18 cellular contexts compared by ENCODE assay signal in the genomic region with DNA sequence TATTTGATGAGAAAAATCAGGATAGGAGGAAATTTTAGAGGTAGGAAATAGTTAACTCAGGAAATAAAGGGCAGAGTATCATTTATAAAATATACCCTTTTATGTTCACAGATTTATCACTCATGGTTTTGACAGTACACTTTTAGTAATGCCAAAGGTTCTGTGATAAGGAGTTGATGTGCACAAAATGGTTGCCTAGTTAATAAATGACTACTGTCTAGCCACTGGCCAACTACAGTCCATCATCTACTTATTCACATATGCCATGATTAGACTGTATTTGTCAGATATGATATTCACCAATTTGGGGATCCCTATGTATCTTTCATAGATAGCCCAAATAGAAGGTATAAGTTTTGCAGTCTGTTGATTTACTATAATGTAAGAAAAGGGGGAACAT.
"Had no signal": no experiment of that assay in that cellular context is flagged by ENCODE, and none has a peak within 500 bp of the region (broad histone marks: within the 10 kb centered on the region; RNA-seq: fewer than 3 reads in every experiment).

No MANE protein-coding gene starts in this region.

- H3K9me3 ChIP-seq: neutrophil, upper lobe of right lung had no signal

- DNase-seq: activated CD4-positive, alpha-beta T cell treated with anti-CD3 and anti-CD28 coated beads, Interleukin-2, amount 50 U/mL, for 48 hours; activated gamma-delta T cell treated with Interleukin-2 at 50 U/mL for 16 hours; activated naive CD8-positive, alpha-beta T cell treated with anti-CD3 and anti-CD28 coated beads, Interleukin-2, amount 10 ng/mL, durations not matched to agents 7 days and 5 days; activated T-cell treated with anti-CD3 and anti-CD28 coated beads for 4 hours; brain microvascular endothelial cell; foreskin melanocyte; head of caudate nucleus; kidney; left ventricle myocardium superior; naive thymus-derived CD4-positive, alpha-beta T cell; stimulated activated CD4-positive, alpha-beta T cell treated with anti-CD3 and anti-CD28 coated beads, Interleukin-4, amount 100 ng/mL, for 24 hours; stimulated activated naive B cell treated with anti-CD40 and anti-IgM and Interleukin-4, amounts not matched to agents 10 μg/mL and 1 μg/mL and 100 μg/mL, for 72 hours; SW 1271; upper lobe of right lung had no signal

- ATAC-seq: left ventricle myocardium superior; naive thymus-derived CD4-positive, alpha-beta T cell; sciatic nerve; stimulated activated naive B cell treated with anti-CD40 and anti-IgM and Interleukin-4, amounts not matched to agents 10 μg/mL and 1 μg/mL and 100 μg/mL, for 72 hours; upper lobe of right lung had no signal

- H3K27ac ChIP-seq: brain microvascular endothelial cell, coronary artery, neutrophil, parathyroid adenoma, upper lobe of right lung had no signal

- FAIRE-seq: kidney had no signal

- H3K4me1 ChIP-seq: parathyroid adenoma, upper lobe of right lung had no signal

- H3K27me3 ChIP-seq: brain microvascular endothelial cell, neutrophil, upper lobe of right lung had no signal

- H3K4me3 ChIP-seq: coronary artery, upper lobe of right lung had no signal

- H3K36me3 ChIP-seq: brain microvascular endothelial cell had no signal
